In genomic region chr7:155450558-155450827, GRCh38 we compare ENCODE assay signal across 19 cellular contexts. TPM values are rescaled to one million over a fixed set of nuclear protein-coding genes. Genes with fewer than 3 reads are reported as not detected.
DNase-seq lines count a peak whose midpoint lies in the region; ATAC-seq and TF ChIP-seq lines count a peak whose summit lies in the region.
"Had no signal": no experiment of that assay in that cellular context is flagged by ENCODE, and none has a peak within 500 bp of the region (broad histone marks: within the 10 kb centered on the region; RNA-seq: fewer than 3 reads in every experiment).

No MANE protein-coding gene starts in this region.

- no peak overlapping the region for H3K4ac ChIP-seq in neuronal stem cell (ENCODE audit: low read length)

- no peak overlapping the region for H2BK5ac ChIP-seq in neuronal stem cell (ENCODE audit: low read length)

- H3K23ac ChIP-seq in neuronal stem cell (ENCODE audit: low read depth, low read length, poor library complexity), result no peak overlapping the region

- TF ChIP-seq CTCF in lower lobe of right lung (IDR thresholded peaks at IDR 0.05) (no peak), osteocyte (IDR thresholded peaks at IDR 0.05) (no peak)

- 0 out of 2 replicates have a peak overlapping the region, but pooled peaks have one; percentile 48 for H3K4me3 ChIP-seq in HUES6 (ENCODE audit: low read depth, low read length)
- no peak overlapping the region for H3K4me3 ChIP-seq in lower lobe of right lung
- no peak overlapping the region for H3K4me3 ChIP-seq in neuronal stem cell (ENCODE audit: low read length in 2 of 2)
- H3K4me3 ChIP-seq: GM23248 had no signal

- DNase-seq in lower lobe of right lung (peak; percentile 25), neuronal stem cell (ENCODE audit: low spot score) (no peak), NCI-H146 treated with DMSO at 0.1 percent for 48 hours (lab: John Stamatoyannopoulos, UW; ENCODE audit: unreplicated experiment) (no peak), osteocyte (ENCODE audit: extremely low spot score, unreplicated experiment) (no peak)
- DNase-seq in activated CD4-positive, alpha-beta T cell treated with anti-CD3 and anti-CD28 coated beads for 1 hour, result no peak
- DNase-seq in stimulated activated CD4-positive, alpha-beta T cell treated with anti-CD3 and anti-CD28 coated beads, Interleukin-12 subunit alpha, Interleukin-12 subunit beta, amount 100 ng/mL, for 4 hours, result no peak
- DNase-seq: AML-193; Caco-2; CD4-positive, alpha-beta T cell; GDM1; GM23248; HFFc6 had no signal

- H3K36me3 ChIP-seq in HUES6 (ENCODE audit: control insufficient read depth, insufficient read depth, low read length), result no peaks in the 10 kb centered on the region
- no peaks in the 10 kb centered on the region for H3K36me3 ChIP-seq in lower lobe of right lung
- no peaks in the 10 kb centered on the region for H3K36me3 ChIP-seq in neuronal stem cell (replicated peaks in 1 of 2; ENCODE audit: control insufficient read depth in 2 of 2, insufficient read depth in 2 of 2, low read length in 2 of 2)

- no peak overlapping the region for H3K14ac ChIP-seq in neuronal stem cell (ENCODE audit: low read length)

- H3K9ac ChIP-seq in HUES6 (ENCODE audit: low read length) (no peak overlapping the region), neuronal stem cell (ENCODE audit: low read depth, low read length, poor library complexity) (no peak overlapping the region)
- H3K9ac ChIP-seq: GM23248 had no signal

- peak overlapping the region; percentile 37 for H3K18ac ChIP-seq in neuronal stem cell (ENCODE audit: low read length)

- no peak overlapping the region for H4K8ac ChIP-seq in neuronal stem cell (ENCODE audit: low read depth, low read length)

- peaks cover 17% of the 10 kb centered on the region for H3K4me1 Mint-ChIP-seq in osteocyte (ENCODE audit: unreplicated experiment)

- ATAC-seq in lower lobe of right lung, result no peak
- ATAC-seq: HCT116, HepG2 had no signal

- no peak overlapping the region for H3K4me2 ChIP-seq in neuronal stem cell (ENCODE audit: insufficient read depth, low read length, poor library complexity, severe bottlenecking)

- H3K9me3 Mint-ChIP-seq in osteocyte (ENCODE audit: unreplicated experiment), result no peaks in the 10 kb centered on the region
- H3K9me3 Mint-ChIP-seq: CD4-positive, alpha-beta T cell; HFFc6 had no signal

- no peak overlapping the region for H4K91ac ChIP-seq in neuronal stem cell (ENCODE audit: low read depth, low read length, poor library complexity)

- H3K79me1 ChIP-seq in neuronal stem cell (ENCODE audit: low read depth, low read length), result no peaks in the 10 kb centered on the region

- H2AFZ ChIP-seq in neuronal stem cell (ENCODE audit: low read length), result peak overlapping the region; percentile 86
- H2AFZ ChIP-seq: GM23248 had no signal

- no peaks in the 10 kb centered on the region for H3K36me3 Mint-ChIP-seq in osteocyte (ENCODE audit: unreplicated experiment)
- H3K36me3 Mint-ChIP-seq: IgD-negative memory B cell had no signal

- no peak overlapping the region for H2BK12ac ChIP-seq in neuronal stem cell (ENCODE audit: low read length)

- no peak overlapping the region for H3K27ac Mint-ChIP-seq in osteocyte (ENCODE audit: unreplicated experiment)
- H3K27ac Mint-ChIP-seq: CD4-positive, alpha-beta T cell; HFFc6 had no signal

- no peaks in the 10 kb centered on the region for H3K9me3 ChIP-seq in HUES6 (ENCODE audit: control insufficient read depth, insufficient read depth, low read depth, low read length)
- H3K9me3 ChIP-seq in lower lobe of right lung, result no peaks in the 10 kb centered on the region
- peaks cover 2 to 7% of the 10 kb centered on the region in 2 donors for H3K9me3 ChIP-seq in neuronal stem cell (replicated peaks in 1 of 2; ENCODE audit: control insufficient read depth in 2 of 2, insufficient read depth in 1 of 2, low read depth in 1 of 2, low read length in 2 of 2)
- H3K9me3 ChIP-seq: Caco-2 had no signal

- no peak overlapping the region for H2BK120ac ChIP-seq in neuronal stem cell (ENCODE audit: low read depth, low read length)

- H2AK5ac ChIP-seq in neuronal stem cell (ENCODE audit: low read depth, low read length), result no peak overlapping the region

- peaks cover 74% of the 10 kb centered on the region for H3K27me3 Mint-ChIP-seq in osteocyte (ENCODE audit: unreplicated experiment)

- no peak overlapping the region for H3K4me3 Mint-ChIP-seq in osteocyte (ENCODE audit: unreplicated experiment)
- H3K4me3 Mint-ChIP-seq: CD4-positive, alpha-beta T cell; HFFc6 had no signal

- WGBS in neuronal stem cell (ENCODE audit: extremely low coverage in 2 of 2, insufficient read length in 2 of 2, insufficient replicate concordance in 1 of 2), 2 donors, result no CpG with 5 or more reads among the region's 15 CpGs

- peak overlapping the region; percentile 49 for H2BK15ac ChIP-seq in neuronal stem cell (ENCODE audit: low read length)

- H3K4me1 ChIP-seq in HUES6 (ENCODE audit: control insufficient read depth, insufficient read depth, low read length) (peaks cover 15% of the 10 kb centered on the region), lower lobe of right lung (peaks cover 24% of the 10 kb centered on the region), neuronal stem cell (ENCODE audit: control insufficient read depth in 2 of 2, insufficient read depth in 1 of 2, low read depth in 1 of 2, low read length in 2 of 2) (peaks cover 8 to 12% of the 10 kb centered on the region in 2 donors)

- intact Hi-C loops in lower lobe of right lung (cut with DNase I), result no loop called here

- H3K27me3 ChIP-seq in HUES6 (ENCODE audit: control insufficient read depth, insufficient read depth, low read length) (peaks cover 100% of the 10 kb centered on the region), lower lobe of right lung (ENCODE audit: low read depth) (peaks cover 95% of the 10 kb centered on the region), neuronal stem cell (ENCODE audit: control insufficient read depth in 3 of 3, insufficient read depth in 3 of 3, low read depth in 1 of 3, low read length in 3 of 3) (peaks cover 69 to 97% (median 87%) of the 10 kb centered on the region in 3 experiments)

- no peak overlapping the region for H3K27ac ChIP-seq in HUES6 (ENCODE audit: low read depth, low read length)
- no peak overlapping the region for H3K27ac ChIP-seq in lower lobe of right lung
- no peak overlapping the region for H3K27ac ChIP-seq in neuronal stem cell (replicated peaks; ENCODE audit: low read length)
- H3K27ac ChIP-seq: C4-2B, GM23248 had no signal

RNA-seq across cellular contexts. Expression of gene EN2, which starts 7.4 kb away (rescaled TPM):
- total RNA-seq in lower lobe of right lung, result not detected
- not detected for polyA plus RNA-seq in neuronal stem cell (2013, experiment 1 of 2)
- not detected for polyA plus RNA-seq in neuronal stem cell (2013, experiment 2 of 2)
- total RNA-seq in osteocyte, result 3.3 and 3.4 TPM in 2 replicates
- total RNA-seq: CD4-positive, alpha-beta T cell; GM23248; H7; HepG2; HFFc6 had no signal
- polyA plus RNA-seq: BJ, GM23248, HepG2, IgD-negative memory B cell had no signal
